ENCODE assay signal across 8 cellular contexts in genomic region chr14:69726761-69727511, GRCh38. TPM values are rescaled to one million over a fixed set of nuclear protein-coding genes. Genes with fewer than 3 reads are reported as not detected.
DNase-seq lines count a peak whose midpoint lies in the region; ATAC-seq and TF ChIP-seq lines count a peak whose summit lies in the region.

No MANE protein-coding gene starts in this region.

- peak; percentile 66 for DNase-seq in NCI-H345 (lab: John Stamatoyannopoulos, UW)
- peak; percentile 80 to 82 for DNase-seq in activated CD4-positive, alpha-beta T cell treated with anti-CD3 and anti-CD28 coated beads, Interleukin-2, amount 50 U/mL, for 4 hours
- DNase-seq in lower leg skin (ENCODE audit: low spot score in 2 of 2) = peak; percentile 68 to 97
- peak; percentile 76 to 87 for DNase-seq in stimulated activated CD4-positive, alpha-beta T cell treated with anti-CD3 and anti-CD28 coated beads, Interleukin-4, amount 100 ng/mL, for 4 hours

- H3K4me3 Mint-ChIP-seq in dendritic cell treated with granulocyte-macrophage colony-stimulating factor and Interleukin-4, amounts not matched to agents 40 ng/mL and 50 ng/mL, for 4 days = peak overlapping the region; percentile 65

- ATAC-seq in GM18505 (IDR thresholded peaks at IDR 0.05; ENCODE audit: unreplicated experiment) = peak; percentile 77
- ATAC-seq in HG03097 (IDR thresholded peaks at IDR 0.05; ENCODE audit: low FRiP score, unreplicated experiment) = peak; percentile 84

- no peaks in the 10 kb centered on the region for H3K36me3 ChIP-seq in ACC112 (ENCODE audit: insufficient read depth, low read length)

- H3K4me1 Mint-ChIP-seq in dendritic cell treated with granulocyte-macrophage colony-stimulating factor and Interleukin-4, amounts not matched to agents 40 ng/mL and 50 ng/mL, for 4 days (ENCODE audit: low read depth) = peaks cover 47% of the 10 kb centered on the region

- no peak for TF ChIP-seq POLR2A in GM18505 (IDR thresholded peaks at IDR 0.05; ENCODE audit: borderline replicate concordance, extremely low read depth, insufficient read depth, insufficient read length)
- TF ChIP-seq POLR2A in lower leg skin (IDR thresholded peaks at IDR 0.05) = no peak

- no peak overlapping the region; the same call in 1 of the 2 replicates for H3K27ac ChIP-seq in ACC112 (ENCODE audit: low read depth, low read length)

- H3K27me3 Mint-ChIP-seq in dendritic cell treated with granulocyte-macrophage colony-stimulating factor and Interleukin-4, amounts not matched to agents 40 ng/mL and 50 ng/mL, for 4 days = peaks cover 2% of the 10 kb centered on the region

- peak overlapping the region; percentile 77 for H3K4me3 ChIP-seq in ACC112 (ENCODE audit: low read depth, low read length)
- no peak overlapping the region for H3K4me3 ChIP-seq in lower leg skin (ENCODE audit: low read depth, poor library complexity, severe bottlenecking)

- peak overlapping the region; percentile 98 for H2AFZ ChIP-seq in ACC112 (ENCODE audit: low read length, unreplicated experiment)

- H3K27me3 ChIP-seq in ACC112 (ENCODE audit: insufficient read depth, low read length) = no peaks in the 10 kb centered on the region

- H3K36me3 Mint-ChIP-seq in dendritic cell treated with granulocyte-macrophage colony-stimulating factor and Interleukin-4, amounts not matched to agents 40 ng/mL and 50 ng/mL, for 4 days (ENCODE audit: low read depth) = no peaks in the 10 kb centered on the region

- peaks cover 7% of the 10 kb centered on the region for H3K4me1 ChIP-seq in ACC112 (ENCODE audit: control insufficient read depth, insufficient read depth, low read length, unreplicated experiment)

- H3K79me2 ChIP-seq in ACC112 (ENCODE audit: control insufficient read depth, insufficient read depth, low read length, unreplicated experiment) = no peaks in the 10 kb centered on the region

- H3K9me3 Mint-ChIP-seq in dendritic cell treated with granulocyte-macrophage colony-stimulating factor and Interleukin-4, amounts not matched to agents 40 ng/mL and 50 ng/mL, for 4 days = no peaks in the 10 kb centered on the region

- 3 to 4% methylated on average over 36 to 45 of the region's 51 CpGs for WGBS in lower leg skin, 2 donors

- peak overlapping the region; percentile 70 for H3K27ac Mint-ChIP-seq in dendritic cell treated with granulocyte-macrophage colony-stimulating factor and Interleukin-4, amounts not matched to agents 40 ng/mL and 50 ng/mL, for 4 days

- TF ChIP-seq CTCF in lower leg skin (IDR thresholded peaks at IDR 0.05) = peak in 1 of 3 donors; percentile 82

- intact Hi-C loops in dendritic cell treated with granulocyte-macrophage colony-stimulating factor and Interleukin-4, amounts not matched to agents 40 ng/mL and 50 ng/mL, for 4 days (cut with micrococcal nuclease) = loop anchor here (1.0 to 5.0 kb wide), 4 partner anchors 40 to 142 kb away; partner anchors contain the start of gene SRSF5
- intact Hi-C loops in lower leg skin (cut with DNase I; ENCODE audit: low total_unique reads) = loop anchor here (5.0 kb wide), 2 partner anchors 125 to 140 kb away; no protein-coding TSS in a partner anchor

RNA-seq across cellular contexts. Expression of gene SRSF5, which starts 40.0 kb away (rescaled TPM):
- total RNA-seq in lower leg skin = 100 to 1,000 TPM; 297 to 612 (median 380) TPM
